Comparison of ENCODE assay signal across 1 cellular context in genomic region chr16:56607675-56608042, GRCh38.
TF ChIP-seq lines count a peak whose summit lies in the region.

No MANE protein-coding gene starts in this region.

TF ChIP-seq in GM23338, 12 proteins besides CTCF, POLR2A, EP300 and RAD21 (continued from another document):
- no peak for TF ChIP-seq ZNF462 (CRISPR knock-in tag; IDR thresholded peaks at IDR 0.05)
